Comparison of ENCODE assay signal across 8 cellular contexts in the genomic region with DNA sequence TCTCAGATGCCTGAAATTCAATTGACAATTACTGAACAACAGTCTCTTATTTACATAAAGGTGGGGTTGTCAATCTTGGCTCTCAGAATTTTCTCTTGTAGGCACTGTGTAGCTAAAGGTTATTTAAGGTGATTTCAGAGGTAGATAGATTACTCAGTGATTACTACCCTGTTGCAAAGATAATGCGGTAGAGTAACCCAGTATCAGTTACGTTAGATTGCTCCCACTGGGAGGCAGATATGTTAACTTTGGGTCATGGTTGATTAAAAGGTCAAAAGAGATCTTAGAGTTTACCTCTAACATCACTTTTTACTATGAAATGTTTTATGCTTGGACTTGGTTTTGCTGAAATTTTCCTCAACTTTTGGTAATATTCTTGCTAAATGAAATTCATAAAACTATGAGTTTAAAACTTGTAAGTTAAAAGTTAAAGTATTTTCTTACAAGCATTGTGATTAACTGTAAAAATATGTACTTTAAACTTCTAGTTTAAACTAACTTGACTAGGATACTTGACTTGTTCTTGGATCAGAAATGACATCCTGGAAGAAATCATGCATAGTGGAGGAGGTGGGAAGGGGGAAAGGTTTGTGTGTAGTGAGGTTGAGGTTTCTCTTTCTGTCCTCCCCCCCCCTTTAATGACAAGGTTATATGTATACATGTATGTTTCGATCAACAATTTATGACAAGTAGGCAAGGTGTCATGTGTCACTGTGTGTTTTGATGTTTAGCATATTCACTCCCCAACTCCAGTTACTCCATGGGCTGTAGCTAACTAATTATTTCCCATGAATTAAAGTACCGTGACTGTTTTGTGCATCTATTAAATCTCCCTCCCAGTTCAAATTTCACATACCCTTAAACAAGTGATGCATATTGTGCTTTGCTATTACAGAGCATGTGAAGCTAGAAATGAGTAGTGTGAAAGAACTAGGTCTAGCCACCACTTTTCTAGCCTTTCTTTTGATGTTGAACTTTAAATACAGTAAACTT. TPM values are rescaled to one million over a fixed set of nuclear protein-coding genes. Genes with fewer than 3 reads are reported as not detected.
A peak's percentile ranks its signal among the peaks of the same experiment; 100 is the strongest.
DNase-seq lines count a peak whose midpoint lies in the region; ATAC-seq lines count a peak whose summit lies in the region.

No MANE protein-coding gene starts in this region.

- peaks cover 12 to 20% of the 10 kb centered on the region in 2 donors for H3K36me3 Mint-ChIP-seq in stimulated activated naive B cell treated with anti-CD40 and anti-IgM and Interleukin-4, amounts not matched to agents 10 μg/mL and 1 μg/mL and 100 μg/mL, for 72 hours
- no peaks in the 10 kb centered on the region for H3K36me3 Mint-ChIP-seq in CD8-positive, alpha-beta memory T cell
- peaks cover 3% of the 10 kb centered on the region for H3K36me3 Mint-ChIP-seq in activated T-helper 2 cell treated with anti-CD3 and anti-CD28 coated beads, Interferon-gamma antibody, Interleukin-2, Interleukin-4, amounts not matched to agents 10 μg/mL and 5 μg/mL and 100 μg/mL, durations not matched to agents 14 hours and 24 hours and 36 hours (ENCODE audit: low read depth)

- POLR2A ChIA-PET in CD8-positive, alpha-beta memory T cell (lab: Charles Lee), result no interaction called here

- no peaks in the 10 kb centered on the region for H3K9me3 ChIP-seq in NT2/D1 (ENCODE audit: insufficient read depth, low read length)
- no peaks in the 10 kb centered on the region for H3K9me3 ChIP-seq in CD8-positive, alpha-beta memory T cell (ENCODE audit: low read length)

- intact Hi-C loops in activated T-helper 2 cell treated with anti-CD3 and anti-CD28 coated beads, Interferon-gamma antibody, Interleukin-2, Interleukin-4, amounts not matched to agents 10 μg/mL and 5 μg/mL and 100 μg/mL, durations not matched to agents 14 hours and 24 hours and 36 hours (cut with micrococcal nuclease), result loop anchor here (5.0 kb wide), 1 partner anchor 64 kb away; no protein-coding TSS in a partner anchor

- peak overlapping the region; percentile 57 to 61 for H3K4me3 Mint-ChIP-seq in stimulated activated naive B cell treated with anti-CD40 and anti-IgM and Interleukin-4, amounts not matched to agents 10 μg/mL and 1 μg/mL and 100 μg/mL, for 72 hours
- H3K4me3 Mint-ChIP-seq in CD8-positive, alpha-beta memory T cell, result no peak overlapping the region
- no peak overlapping the region for H3K4me3 Mint-ChIP-seq in activated T-helper 2 cell treated with anti-CD3 and anti-CD28 coated beads, Interferon-gamma antibody, Interleukin-2, Interleukin-4, amounts not matched to agents 10 μg/mL and 5 μg/mL and 100 μg/mL, durations not matched to agents 14 hours and 24 hours and 36 hours (ENCODE audit: low read depth)

- peak overlapping the region; percentile 97 for H3K4me3 ChIP-seq in NT2/D1 (ENCODE audit: insufficient read length, low read depth)
- H3K4me3 ChIP-seq in CD8-positive, alpha-beta memory T cell (ENCODE audit: low read length), result no peak overlapping the region

- H3K27ac Mint-ChIP-seq in stimulated activated naive B cell treated with anti-CD40 and anti-IgM and Interleukin-4, amounts not matched to agents 10 μg/mL and 1 μg/mL and 100 μg/mL, for 72 hours, result peak overlapping the region; percentile 44
- no peak overlapping the region for H3K27ac Mint-ChIP-seq in CD8-positive, alpha-beta memory T cell
- no peak overlapping the region for H3K27ac Mint-ChIP-seq in activated T-helper 2 cell treated with anti-CD3 and anti-CD28 coated beads, Interferon-gamma antibody, Interleukin-2, Interleukin-4, amounts not matched to agents 10 μg/mL and 5 μg/mL and 100 μg/mL, durations not matched to agents 14 hours and 24 hours and 36 hours

- H3K9ac ChIP-seq in NT2/D1 (ENCODE audit: insufficient read length, low read depth), result peak overlapping the region; percentile 43

- H3K4me1 Mint-ChIP-seq in stimulated activated naive B cell treated with anti-CD40 and anti-IgM and Interleukin-4, amounts not matched to agents 10 μg/mL and 1 μg/mL and 100 μg/mL, for 72 hours, result peaks cover 36 to 71% of the 10 kb centered on the region in 2 donors
- peaks cover 14 to 23% (median 16%) of the 10 kb centered on the region in 3 donors for H3K4me1 Mint-ChIP-seq in CD8-positive, alpha-beta memory T cell
- peaks cover 11% of the 10 kb centered on the region for H3K4me1 Mint-ChIP-seq in activated T-helper 2 cell treated with anti-CD3 and anti-CD28 coated beads, Interferon-gamma antibody, Interleukin-2, Interleukin-4, amounts not matched to agents 10 μg/mL and 5 μg/mL and 100 μg/mL, durations not matched to agents 14 hours and 24 hours and 36 hours (ENCODE audit: low read depth)

- H3K36me3 ChIP-seq in NT2/D1 (ENCODE audit: insufficient read depth, insufficient read length, low read length), result peaks cover 35% of the 10 kb centered on the region
- no peaks in the 10 kb centered on the region for H3K36me3 ChIP-seq in CD8-positive, alpha-beta memory T cell (ENCODE audit: insufficient read depth, low read length)

- ATAC-seq in GM19468 (IDR thresholded peaks at IDR 0.05; ENCODE audit: extremely low read depth, unreplicated experiment) (peak; percentile 19), GM21515 (IDR thresholded peaks at IDR 0.05; ENCODE audit: unreplicated experiment) (no peak)
- peak; percentile 37 to 59 for ATAC-seq in stimulated activated naive B cell treated with anti-CD40 and anti-IgM and Interleukin-4, amounts not matched to agents 10 μg/mL and 1 μg/mL and 100 μg/mL, for 72 hours (replicated peaks)

- H3K27me3 ChIP-seq in NT2/D1 (ENCODE audit: insufficient read depth, insufficient read length), result no peaks in the 10 kb centered on the region
- H3K27me3 ChIP-seq in CD8-positive, alpha-beta memory T cell (ENCODE audit: insufficient read depth, low read length, poor library complexity, severe bottlenecking), result peaks cover 29% of the 10 kb centered on the region

- H3K4me1 ChIP-seq in NT2/D1 (ENCODE audit: insufficient read depth, insufficient read length), result peaks cover 11% of the 10 kb centered on the region
- H3K4me1 ChIP-seq in CD8-positive, alpha-beta memory T cell (ENCODE audit: insufficient read depth, low read length), result peaks cover 11% of the 10 kb centered on the region

- CTCF ChIA-PET in CD8-positive, alpha-beta memory T cell (lab: Charles Lee), result no interaction called here

- H3K9me3 Mint-ChIP-seq in stimulated activated naive B cell treated with anti-CD40 and anti-IgM and Interleukin-4, amounts not matched to agents 10 μg/mL and 1 μg/mL and 100 μg/mL, for 72 hours, result no peaks in the 10 kb centered on the region
- H3K9me3 Mint-ChIP-seq in CD8-positive, alpha-beta memory T cell, result peaks cover 0 to 3% (median 0%) of the 10 kb centered on the region in 5 donors
- no peaks in the 10 kb centered on the region for H3K9me3 Mint-ChIP-seq in activated T-helper 2 cell treated with anti-CD3 and anti-CD28 coated beads, Interferon-gamma antibody, Interleukin-2, Interleukin-4, amounts not matched to agents 10 μg/mL and 5 μg/mL and 100 μg/mL, durations not matched to agents 14 hours and 24 hours and 36 hours

- H3K27ac ChIP-seq in CD8-positive, alpha-beta memory T cell (ENCODE audit: low read depth, low read length), result no peak overlapping the region

- peaks cover 0 to 4% of the 10 kb centered on the region in 2 donors for H3K27me3 Mint-ChIP-seq in stimulated activated naive B cell treated with anti-CD40 and anti-IgM and Interleukin-4, amounts not matched to agents 10 μg/mL and 1 μg/mL and 100 μg/mL, for 72 hours
- H3K27me3 Mint-ChIP-seq in CD8-positive, alpha-beta memory T cell, result peaks cover 46 to 81% of the 10 kb centered on the region in 2 donors
- peaks cover 76% of the 10 kb centered on the region for H3K27me3 Mint-ChIP-seq in activated T-helper 2 cell treated with anti-CD3 and anti-CD28 coated beads, Interferon-gamma antibody, Interleukin-2, Interleukin-4, amounts not matched to agents 10 μg/mL and 5 μg/mL and 100 μg/mL, durations not matched to agents 14 hours and 24 hours and 36 hours (ENCODE audit: low read depth)

- no peak for DNase-seq in NT2/D1 (ENCODE audit: low read depth, low spot score)
- peak; percentile 70 for DNase-seq in fibroblast of peridontal ligament (ENCODE audit: extremely low read depth)
- peak; percentile 14 for DNase-seq in stimulated activated naive B cell treated with anti-CD40 and anti-IgM and Interleukin-4, amounts not matched to agents 10 μg/mL and 1 μg/mL and 100 μg/mL, for 72 hours
- DNase-seq in CD8-positive, alpha-beta memory T cell, result no peak
- no peak for DNase-seq in COLO829 (ENCODE audit: low spot score)
- DNase-seq in activated T-helper 2 cell treated with anti-CD3 and anti-CD28 coated beads, Interferon-gamma antibody, Interleukin-2, Interleukin-4, amounts not matched to agents 10 μg/mL and 5 μg/mL and 100 μg/mL, durations not matched to agents 14 hours and 24 hours and 36 hours (ENCODE audit: low spot score), result no peak

RNA-seq across cellular contexts. Expression of a gene that starts 2.9 kb away (rescaled TPM):
- under 1 TPM; 0.33 to 0.58 TPM for total RNA-seq in CD8-positive, alpha-beta memory T cell
- not detected for polyA plus RNA-seq in CD8-positive, alpha-beta memory T cell
- 0.05 and 0.39 TPM in 2 replicates for total RNA-seq in activated T-helper 2 cell treated with anti-CD3 and anti-CD28 coated beads, Interferon-gamma antibody, Interleukin-2, Interleukin-4, amounts not matched to agents 10 μg/mL and 5 μg/mL and 100 μg/mL, durations not matched to agents 14 hours and 24 hours and 36 hours

Comparison
In these comparisons a context has a peak if more than half of its experiments do, and no peak if none do; other contexts are left out.
1. DNase-seq: peak in fibroblast of peridontal ligament (single experiment) and stimulated activated naive B cell treated with anti-CD40 and anti-IgM and Interleukin-4, amounts not matched to agents 10 μg/mL and 1 μg/mL and 100 μg/mL, for 72 hours (single experiment); none in NT2/D1 (single experiment), CD8-positive, alpha-beta memory T cell (0 of 5), COLO829 (single experiment) and activated T-helper 2 cell treated with anti-CD3 and anti-CD28 coated beads, Interferon-gamma antibody, Interleukin-2, Interleukin-4, amounts not matched to agents 10 μg/mL and 5 μg/mL and 100 μg/mL, durations not matched to agents 14 hours and 24 hours and 36 hours (single experiment).
2. H3K4me3 Mint-ChIP-seq: peak in stimulated activated naive B cell treated with anti-CD40 and anti-IgM and Interleukin-4, amounts not matched to agents 10 μg/mL and 1 μg/mL and 100 μg/mL, for 72 hours (2 of 2); none in CD8-positive, alpha-beta memory T cell (0 of 7) and activated T-helper 2 cell treated with anti-CD3 and anti-CD28 coated beads, Interferon-gamma antibody, Interleukin-2, Interleukin-4, amounts not matched to agents 10 μg/mL and 5 μg/mL and 100 μg/mL, durations not matched to agents 14 hours and 24 hours and 36 hours (single experiment).